15 cellular contexts compared by ENCODE assay signal in genomic region chr2:104448661-104449410, GRCh38.
DNase-seq lines count a peak whose midpoint lies in the region; TF ChIP-seq lines count a peak whose summit lies in the region.
"Had no signal": no experiment of that assay in that cellular context is flagged by ENCODE, and none has a peak within 500 bp of the region (broad histone marks: within the 10 kb centered on the region; RNA-seq: fewer than 3 reads in every experiment).

No MANE protein-coding gene starts in this region.

- 0 out of 2 replicates have a peak overlapping the region, but pooled peaks have one; percentile 48 for H3K4me3 ChIP-seq in ACC112 (ENCODE audit: low read depth, low read length)
- H3K4me3 ChIP-seq in Loucy (ENCODE audit: low read length, poor library complexity, severe bottlenecking): peak overlapping the region; percentile 66
- H3K4me3 ChIP-seq: GM23248 had no signal

- H3K36me3 ChIP-seq in ACC112 (ENCODE audit: insufficient read depth, low read length) (no peaks in the 10 kb centered on the region), Loucy (ENCODE audit: insufficient read depth, low read length) (no peaks in the 10 kb centered on the region)

- peaks cover 25% of the 10 kb centered on the region for H3K36me3 Mint-ChIP-seq in brain
- H3K36me3 Mint-ChIP-seq: CD8-positive, alpha-beta T cell had no signal

- no peak overlapping the region for H3K27ac ChIP-seq in ACC112 (ENCODE audit: low read depth, low read length)
- H3K27ac ChIP-seq: GM23248 had no signal

- H3K4me3 Mint-ChIP-seq in brain: peak overlapping the region in 4 of 5 experiments; percentile 24 to 80 (median 65)

- H3K27ac Mint-ChIP-seq in brain: peak overlapping the region in 4 of 5 experiments; percentile 86 to 97 (median 92)
- H3K27ac Mint-ChIP-seq: CD8-positive, alpha-beta T cell; IgD-negative memory B cell had no signal

- H3K9ac ChIP-seq in Loucy (ENCODE audit: low read depth, low read length, poor library complexity, severe bottlenecking): peak overlapping the region; percentile 7
- H3K9ac ChIP-seq: GM23248 had no signal

- peaks cover 2 to 33% (median 14%) of the 10 kb centered on the region in 5 experiments for H3K9me3 Mint-ChIP-seq in brain
- H3K9me3 Mint-ChIP-seq: CD8-positive, alpha-beta T cell had no signal

- H3F3A ChIP-seq in Loucy (ENCODE audit: low read depth): no peaks in the 10 kb centered on the region

- peaks cover 51% of the 10 kb centered on the region for H3K4me1 Mint-ChIP-seq in brain

- H3K9me2 ChIP-seq in Loucy (replicated peaks; ENCODE audit: low read depth, low read length): no peaks in the 10 kb centered on the region

- H3K27me3 ChIP-seq in ACC112 (ENCODE audit: insufficient read depth, low read length) (no peaks in the 10 kb centered on the region), Loucy (ENCODE audit: insufficient read depth, low read length, poor library complexity, severe bottlenecking) (no peaks in the 10 kb centered on the region)

- H3K9me3 ChIP-seq in Loucy (ENCODE audit: insufficient read depth, low read depth, low read length): no peaks in the 10 kb centered on the region

- peaks cover 3% of the 10 kb centered on the region for H3K27me3 Mint-ChIP-seq in brain
- H3K27me3 Mint-ChIP-seq: IgD-negative memory B cell had no signal

- no peak for TF ChIP-seq CTCF in Loucy (conservative IDR thresholded peaks at IDR 0.05; ENCODE audit: low read length)
- TF ChIP-seq CTCF in brain (conservative IDR thresholded peaks at IDR 0.05): no peak

- H3K4me2 ChIP-seq in Loucy (ENCODE audit: low read depth, low read length, poor library complexity, severe bottlenecking): peak overlapping the region; percentile 71

- H3K79me2 ChIP-seq in ACC112 (ENCODE audit: control insufficient read depth, insufficient read depth, low read length, unreplicated experiment) (no peaks in the 10 kb centered on the region), Loucy (ENCODE audit: insufficient read depth, low read length) (no peaks in the 10 kb centered on the region)

- H2AFZ ChIP-seq in ACC112 (ENCODE audit: low read length, unreplicated experiment) (no peak overlapping the region), Loucy (ENCODE audit: low read length) (peak overlapping the region; percentile 99)
- H2AFZ ChIP-seq: GM23248 had no signal

- H3K4me1 ChIP-seq in ACC112 (ENCODE audit: control insufficient read depth, insufficient read depth, low read length, unreplicated experiment) (no peaks in the 10 kb centered on the region), Loucy (ENCODE audit: insufficient read depth, low read length, poor library complexity, severe bottlenecking) (peaks cover 5% of the 10 kb centered on the region)

- no peaks in the 10 kb centered on the region for H4K20me1 ChIP-seq in Loucy (ENCODE audit: insufficient read depth, low read length, poor library complexity, severe bottlenecking)

- DNase-seq in midbrain (lab: John Stamatoyannopoulos, UW) (peak; percentile 75), NCI-H2227 treated with DMSO at 0.1 percent for 48 hours (lab: John Stamatoyannopoulos, UW) (no peak), SIG-M5 (lab: John Stamatoyannopoulos, UW) (no peak), NCI-H1436 treated with DMSO at 0.1 percent for 48 hours (lab: John Stamatoyannopoulos, UW) (no peak)
- DNase-seq in activated CD4-positive, alpha-beta T cell treated with anti-CD3 and anti-CD28 coated beads, Interleukin-2, amount 50 U/mL, for 1 hour: no peak
- DNase-seq: CD8-positive, alpha-beta T cell; DND-41; GF-D8; GM23248; NCI-H1417 treated with DMSO at 0.1 percent for 48 hours; NCI-H524 had no signal
